ENCODE assay signal across 1 cellular context in genomic region chr1:35268282-35269189, GRCh38.
TF ChIP-seq lines count a peak whose summit lies in the region.

TSS of gene ZMYM4 (plus strand) at chr1:35268709. CDS start at chr1:35269047, 338 bp downstream.

TF ChIP-seq in WTC11, 78 proteins besides CTCF, POLR2A, EP300 and RAD21 (continued from another document and continues in another):
- 0 out of 2 replicates have a peak, but pooled peaks have one; percentile 50 for TF ChIP-seq E2F1 (CRISPR knock-in tag; IDR thresholded peaks at IDR 0.05)
- TF ChIP-seq NR2C2 (CRISPR knock-in tag; IDR thresholded peaks at IDR 0.05) = no peak
- TF ChIP-seq SOX15 (CRISPR knock-in tag; IDR thresholded peaks at IDR 0.05) = no peak
- no peak for TF ChIP-seq ATF3 (CRISPR knock-in tag; conservative IDR thresholded peaks at IDR 0.05)
- no peak for TF ChIP-seq OVOL2 (CRISPR knock-in tag; IDR thresholded peaks at IDR 0.05; ENCODE audit: borderline replicate concordance)
- no peak for TF ChIP-seq SMAD3 (CRISPR knock-in tag; IDR thresholded peaks at IDR 0.05; ENCODE audit: borderline replicate concordance)
- TF ChIP-seq ZSCAN18 (CRISPR knock-in tag; IDR thresholded peaks at IDR 0.05) = no peak; the same call in 1 of the 2 replicates
- no peak for TF ChIP-seq ZMAT4 (CRISPR knock-in tag; IDR thresholded peaks at IDR 0.05)
- TF ChIP-seq MXD4 (CRISPR knock-in tag; IDR thresholded peaks at IDR 0.05; ENCODE audit: borderline replicate concordance) = no peak
- no peak for TF ChIP-seq ZNF532 (CRISPR knock-in tag; IDR thresholded peaks at IDR 0.05; ENCODE audit: borderline replicate concordance)
- TF ChIP-seq FOXP4 (CRISPR knock-in tag; IDR thresholded peaks at IDR 0.05) = 0 out of 2 replicates have a peak, but pooled peaks have one; percentile 10
- TF ChIP-seq ZNF425 (CRISPR knock-in tag; conservative IDR thresholded peaks at IDR 0.05) = no peak
- no peak for TF ChIP-seq ERG (CRISPR knock-in tag; IDR thresholded peaks at IDR 0.05)
- TF ChIP-seq ELF4 (CRISPR knock-in tag; IDR thresholded peaks at IDR 0.05; ENCODE audit: low read depth) = no peak
- TF ChIP-seq IRF2 (CRISPR knock-in tag; IDR thresholded peaks at IDR 0.05; ENCODE audit: borderline replicate concordance, low read depth) = no peak
- TF ChIP-seq NFATC4 (CRISPR knock-in tag; IDR thresholded peaks at IDR 0.05) = no peak
- TF ChIP-seq GABPB1 (CRISPR knock-in tag; IDR thresholded peaks at IDR 0.05) = no peak
- TF ChIP-seq FOXK1 (CRISPR knock-in tag; IDR thresholded peaks at IDR 0.05) = no peak; the same call in 1 of the 2 replicates
- no peak for TF ChIP-seq ZNF138 (CRISPR knock-in tag; conservative IDR thresholded peaks at IDR 0.05)
- TF ChIP-seq ZNF263 (CRISPR knock-in tag; IDR thresholded peaks at IDR 0.05; ENCODE audit: low read depth) = no peak
- TF ChIP-seq ATF2 (CRISPR knock-in tag; IDR thresholded peaks at IDR 0.05; ENCODE audit: borderline replicate concordance, low read depth) = no peak
- 0 out of 2 replicates have a peak, but pooled peaks have one; percentile 9 for TF ChIP-seq USF1 (CRISPR knock-in tag; IDR thresholded peaks at IDR 0.05)
- no peak for TF ChIP-seq ZNF317 (CRISPR knock-in tag; IDR thresholded peaks at IDR 0.05; ENCODE audit: borderline replicate concordance, low read depth)
- TF ChIP-seq ZNF423 (CRISPR knock-in tag; IDR thresholded peaks at IDR 0.05) = no peak
- no peak for TF ChIP-seq ZNF416 (CRISPR knock-in tag; IDR thresholded peaks at IDR 0.05)
- peak; percentile 82; the same call in 1 of the 2 replicates for TF ChIP-seq ZNF281 (CRISPR knock-in tag; IDR thresholded peaks at IDR 0.05)
- no peak for TF ChIP-seq ZNF512 (CRISPR knock-in tag; IDR thresholded peaks at IDR 0.05; ENCODE audit: borderline replicate concordance)
